Comparison of ENCODE assay signal across 10 cellular contexts in genomic region chr14:104977008-104977680, GRCh38. TPM values are rescaled to one million over a fixed set of nuclear protein-coding genes. Genes with fewer than 3 reads are reported as not detected.
DNase-seq lines count a peak whose midpoint lies in the region; ATAC-seq and TF ChIP-seq lines count a peak whose summit lies in the region.
"Had no signal": no experiment of that assay in that cellular context is flagged by ENCODE, and none has a peak within 500 bp of the region (broad histone marks: within the 10 kb centered on the region; RNA-seq: fewer than 3 reads in every experiment).

No MANE protein-coding gene starts in this region.

- peak; percentile 19 for DNase-seq in activated naive CD4-positive, alpha-beta T cell treated with anti-CD3 and anti-CD28 coated beads, Interleukin-2, amount 10 ng/mL, durations not matched to agents 7 days and 5 days
- no peak for DNase-seq in activated naive CD4-positive, alpha-beta T cell treated with anti-CD3 and anti-CD28 coated beads, Interleukin-2, amount 50 U/mL, for 16 hours
- DNase-seq in mesothelial cell of epicardium (ENCODE audit: low spot score in 2 of 2, unreplicated experiment in 2 of 2) (no peak), vagina (ENCODE audit: extremely low spot score in 2 of 2) (no peak), GM03348 (ENCODE audit: low spot score) (no peak), SHP77 treated with DMSO at 0.1 percent for 48 hours (lab: John Stamatoyannopoulos, UW) (no peak)
- DNase-seq: NCI-H2029 had no signal

- no peak overlapping the region for H3K27ac Mint-ChIP-seq in activated naive CD4-positive, alpha-beta T cell treated with anti-CD3 and anti-CD28 coated beads, Interleukin-2, amount 10 ng/mL, durations not matched to agents 7 days and 5 days
- peak overlapping the region; percentile 26 for H3K27ac Mint-ChIP-seq in dendritic cell treated with granulocyte-macrophage colony-stimulating factor and Interleukin-4, amounts not matched to agents 40 ng/mL and 50 ng/mL, for 4 days
- no peak overlapping the region for H3K27ac Mint-ChIP-seq in mesothelial cell of epicardium

- peak overlapping the region; percentile 48 to 82 for H3K4me3 ChIP-seq in vagina

- CTCF ChIA-PET in activated naive CD4-positive, alpha-beta T cell treated with anti-CD3 and anti-CD28 coated beads, Interleukin-2, amount 10 ng/mL, durations not matched to agents 7 days and 5 days (lab: Charles Lee), result interaction anchor here (0.6 to 10.7 kb wide), 6 partner anchors 22 to 110 kb away, joined by 3 to 122 read pairs (median 6); no protein-coding TSS in a partner anchor

- no peaks in the 10 kb centered on the region for H3K36me3 ChIP-seq in vagina
- H3K36me3 ChIP-seq: pancreas had no signal

- peaks cover 8% of the 10 kb centered on the region for H3K4me1 Mint-ChIP-seq in activated naive CD4-positive, alpha-beta T cell treated with anti-CD3 and anti-CD28 coated beads, Interleukin-2, amount 10 ng/mL, durations not matched to agents 7 days and 5 days
- peaks cover 21% of the 10 kb centered on the region for H3K4me1 Mint-ChIP-seq in dendritic cell treated with granulocyte-macrophage colony-stimulating factor and Interleukin-4, amounts not matched to agents 40 ng/mL and 50 ng/mL, for 4 days (ENCODE audit: low read depth)
- H3K4me1 Mint-ChIP-seq in mesothelial cell of epicardium, result peaks cover 11% of the 10 kb centered on the region

- TF ChIP-seq CTCF in mesothelial cell of epicardium (IDR thresholded peaks at IDR 0.05; ENCODE audit: unreplicated experiment) (no peak), vagina (IDR thresholded peaks at IDR 0.05) (no peak)

- peaks cover 64% of the 10 kb centered on the region for H3K4me1 ChIP-seq in vagina

- no peak for ATAC-seq in HG03354 (IDR thresholded peaks at IDR 0.05; ENCODE audit: poor library complexity, severe bottlenecking, unreplicated experiment)
- ATAC-seq: pancreas had no signal

- no peak for TF ChIP-seq POLR2A in vagina (IDR thresholded peaks at IDR 0.05)

- peaks cover 75% of the 10 kb centered on the region for H3K27me3 Mint-ChIP-seq in activated naive CD4-positive, alpha-beta T cell treated with anti-CD3 and anti-CD28 coated beads, Interleukin-2, amount 10 ng/mL, durations not matched to agents 7 days and 5 days
- peaks cover 60% of the 10 kb centered on the region for H3K27me3 Mint-ChIP-seq in dendritic cell treated with granulocyte-macrophage colony-stimulating factor and Interleukin-4, amounts not matched to agents 40 ng/mL and 50 ng/mL, for 4 days
- peaks cover 25% of the 10 kb centered on the region for H3K27me3 Mint-ChIP-seq in mesothelial cell of epicardium (ENCODE audit: low read depth)

- peak overlapping the region; percentile 61 for H3K4me3 Mint-ChIP-seq in activated naive CD4-positive, alpha-beta T cell treated with anti-CD3 and anti-CD28 coated beads, Interleukin-2, amount 10 ng/mL, durations not matched to agents 7 days and 5 days
- H3K4me3 Mint-ChIP-seq in dendritic cell treated with granulocyte-macrophage colony-stimulating factor and Interleukin-4, amounts not matched to agents 40 ng/mL and 50 ng/mL, for 4 days, result no peak overlapping the region
- H3K4me3 Mint-ChIP-seq in mesothelial cell of epicardium, result peak overlapping the region; percentile 78

- H3K27ac ChIP-seq in vagina, result peak overlapping the region; percentile 10
- H3K27ac ChIP-seq: pancreas had no signal

- no peaks in the 10 kb centered on the region for H3K36me3 Mint-ChIP-seq in activated naive CD4-positive, alpha-beta T cell treated with anti-CD3 and anti-CD28 coated beads, Interleukin-2, amount 10 ng/mL, durations not matched to agents 7 days and 5 days
- H3K36me3 Mint-ChIP-seq in dendritic cell treated with granulocyte-macrophage colony-stimulating factor and Interleukin-4, amounts not matched to agents 40 ng/mL and 50 ng/mL, for 4 days (ENCODE audit: low read depth), result no peaks in the 10 kb centered on the region
- no peaks in the 10 kb centered on the region for H3K36me3 Mint-ChIP-seq in mesothelial cell of epicardium

- no peaks in the 10 kb centered on the region for H3K27me3 ChIP-seq in vagina
- H3K27me3 ChIP-seq: pancreas had no signal

- intact Hi-C loops in dendritic cell treated with granulocyte-macrophage colony-stimulating factor and Interleukin-4, amounts not matched to agents 40 ng/mL and 50 ng/mL, for 4 days (cut with micrococcal nuclease), result loop anchor here (5.0 kb wide), 1 partner anchor 110 kb away; no protein-coding TSS in a partner anchor
- intact Hi-C loops in vagina (cut with DNase I), result loop anchor here (5.0 kb wide), 1 partner anchor 65 kb away; no protein-coding TSS in a partner anchor

- H3K9me3 Mint-ChIP-seq in activated naive CD4-positive, alpha-beta T cell treated with anti-CD3 and anti-CD28 coated beads, Interleukin-2, amount 10 ng/mL, durations not matched to agents 7 days and 5 days, result no peaks in the 10 kb centered on the region
- H3K9me3 Mint-ChIP-seq in dendritic cell treated with granulocyte-macrophage colony-stimulating factor and Interleukin-4, amounts not matched to agents 40 ng/mL and 50 ng/mL, for 4 days, result no peaks in the 10 kb centered on the region
- no peaks in the 10 kb centered on the region for H3K9me3 Mint-ChIP-seq in mesothelial cell of epicardium

- H3K9me3 ChIP-seq in vagina, result no peaks in the 10 kb centered on the region
- H3K9me3 ChIP-seq: pancreas had no signal

RNA-seq across cellular contexts. Expression of gene AHNAK2, which starts 1.0 kb away (rescaled TPM):
- total RNA-seq in mesothelial cell of epicardium (2.4 to 2.8 TPM (median 2.6 TPM) in 3 replicates), vagina (180 TPM)

RNA-seq across cellular contexts. Expression of gene CLBA1, which starts 8.4 kb away (rescaled TPM):
- total RNA-seq in mesothelial cell of epicardium (9.0 to 10.3 TPM (median 10.2 TPM) in 3 replicates), vagina (4.7 TPM)

RNA-seq across cellular contexts. Expression of gene CDCA4, which starts 43.7 kb away (rescaled TPM):
- total RNA-seq in mesothelial cell of epicardium, result 31.5 to 33.9 TPM (median 32.3 TPM) in 3 replicates
- total RNA-seq in vagina, result 15.2 TPM

RNA-seq across cellular contexts. Expression of gene PLD4, which starts 52.5 kb away (rescaled TPM):
- total RNA-seq in mesothelial cell of epicardium (0.58 to 0.78 TPM (median 0.75 TPM) in 3 replicates), vagina (not detected)

Comparison
In these comparisons a context has a peak if more than half of its experiments do, and no peak if none do; other contexts are left out.
1. RNA of gene AHNAK2, which starts 1.0 kb away (total RNA-seq): 180 TPM in vagina (single experiment); 2.4 to 2.8 TPM in mesothelial cell of epicardium; every median in the first group is over 10 times any median in the second.